20 cellular contexts compared by ENCODE assay signal in the genomic region with DNA sequence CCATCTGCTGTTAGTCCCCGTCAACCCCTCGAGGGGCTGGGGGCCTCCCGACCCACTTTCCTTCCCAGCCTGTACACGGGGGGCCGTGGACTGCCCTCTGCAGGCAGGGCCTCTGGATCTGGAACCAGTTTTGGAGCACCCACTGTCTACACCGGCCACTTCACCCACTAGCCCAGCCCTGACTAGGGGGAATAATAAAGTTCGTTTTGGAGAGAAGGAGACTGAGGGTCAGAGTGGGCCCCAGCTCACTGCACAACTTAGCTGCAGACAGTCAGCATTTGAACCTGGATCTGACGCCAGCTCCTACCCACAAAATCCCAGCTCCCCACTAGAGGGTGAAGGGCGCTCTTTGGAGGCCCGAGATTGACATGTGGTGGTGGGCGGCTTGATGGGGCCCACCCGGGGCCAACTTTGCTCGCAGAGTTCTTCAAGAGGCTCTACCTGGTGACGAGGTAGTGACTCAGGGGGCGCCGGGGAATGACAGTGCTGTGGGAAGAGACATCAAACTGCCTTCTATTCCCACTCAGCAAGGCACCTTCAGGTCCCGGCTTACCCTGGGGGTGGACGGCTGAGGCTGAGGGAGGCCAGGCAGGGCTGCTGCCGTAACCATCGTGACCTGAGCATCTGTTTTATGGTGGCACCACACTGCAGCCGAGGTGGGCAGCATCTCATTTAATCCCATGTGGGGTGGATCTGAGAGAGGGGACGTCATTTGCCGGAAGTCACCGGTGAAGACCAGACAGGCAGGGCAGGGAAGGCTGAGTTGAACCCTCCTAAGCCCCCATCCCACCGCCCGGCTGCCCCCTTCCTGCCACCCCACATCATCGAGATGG. TPM values are rescaled to one million over a fixed set of nuclear protein-coding genes. Genes with fewer than 3 reads are reported as not detected.
"Had no signal": no experiment of that assay in that cellular context is flagged by ENCODE, and none has a peak within 500 bp of the region (broad histone marks: within the 10 kb centered on the region; RNA-seq: fewer than 3 reads in every experiment).

No MANE protein-coding gene starts in this region.

- H3K27ac ChIP-seq: hepatocyte, left lung, psoas muscle, thoracic aorta, upper lobe of right lung had no signal

- H3K9me3 Mint-ChIP-seq: activated CD4-positive, alpha-beta memory T cell treated with anti-CD3 and anti-CD28 coated beads for 36 hours; activated T-helper 2 cell treated with anti-CD3 and anti-CD28 coated beads, Interferon-gamma antibody, Interleukin-2, Interleukin-4, amounts not matched to agents 10 μg/mL and 5 μg/mL and 100 μg/mL, durations not matched to agents 14 hours and 24 hours and 36 hours; naive thymus-derived CD8-positive, alpha-beta T cell; T-helper 1 cell treated with Interleukin-12 subunit alpha and Interleukin-12 subunit beta and Interleukin-4 antibody, amounts not matched to agents 30 μg/mL and 1 μg/mL, for 36 hours had no signal

- ATAC-seq: activated CD8-positive, alpha-beta memory T cell treated with anti-CD3 and anti-CD28 coated beads, Interleukin-2, amount 10 ng/mL, durations not matched to agents 7 days and 5 days; esophagus mucosa; left lung; naive thymus-derived CD8-positive, alpha-beta T cell; psoas muscle; sciatic nerve; upper lobe of right lung had no signal

- H3K4me3 ChIP-seq: hepatocyte, left lung, psoas muscle, thoracic aorta, upper lobe of right lung had no signal

- H3K36me3 Mint-ChIP-seq: activated CD4-positive, alpha-beta memory T cell treated with anti-CD3 and anti-CD28 coated beads for 36 hours; activated CD8-positive, alpha-beta memory T cell treated with anti-CD3 and anti-CD28 coated beads, Interleukin-2, amount 10 ng/mL, durations not matched to agents 7 days and 5 days had no signal

- H3K9me3 ChIP-seq: left lung, psoas muscle, thoracic aorta, upper lobe of right lung had no signal

- H3K4me3 Mint-ChIP-seq: activated CD4-positive, alpha-beta memory T cell treated with anti-CD3 and anti-CD28 coated beads for 36 hours; activated CD8-positive, alpha-beta memory T cell treated with anti-CD3 and anti-CD28 coated beads, Interleukin-2, amount 10 ng/mL, durations not matched to agents 7 days and 5 days; T-helper 1 cell treated with Interleukin-12 subunit alpha and Interleukin-12 subunit beta and Interleukin-4 antibody, amounts not matched to agents 30 μg/mL and 1 μg/mL, for 36 hours had no signal

- DNase-seq: activated CD4-positive, alpha-beta memory T cell treated with anti-CD3 and anti-CD28 coated beads for 36 hours; activated CD8-positive, alpha-beta memory T cell treated with anti-CD3 and anti-CD28 coated beads, Interleukin-2, amount 10 ng/mL, durations not matched to agents 7 days and 5 days; activated naive CD4-positive, alpha-beta T cell treated with anti-CD3 and anti-CD28 coated beads, Interleukin-2, amount 50 U/mL, for 16 hours; activated T-cell treated with anti-CD3 and anti-CD28 coated beads, Interleukin-2, amount 50 U/mL, for 1 hour; left lung; mammary epithelial cell; naive thymus-derived CD8-positive, alpha-beta T cell; psoas muscle; upper lobe of right lung; WERI-Rb-1 had no signal

- H3K27ac Mint-ChIP-seq: activated CD4-positive, alpha-beta memory T cell treated with anti-CD3 and anti-CD28 coated beads for 36 hours; activated CD8-positive, alpha-beta memory T cell treated with anti-CD3 and anti-CD28 coated beads, Interleukin-2, amount 10 ng/mL, durations not matched to agents 7 days and 5 days; activated T-helper 2 cell treated with anti-CD3 and anti-CD28 coated beads, Interferon-gamma antibody, Interleukin-2, Interleukin-4, amounts not matched to agents 10 μg/mL and 5 μg/mL and 100 μg/mL, durations not matched to agents 14 hours and 24 hours and 36 hours; T-helper 1 cell treated with Interleukin-12 subunit alpha and Interleukin-12 subunit beta and Interleukin-4 antibody, amounts not matched to agents 30 μg/mL and 1 μg/mL, for 36 hours had no signal

- H3K36me3 ChIP-seq: left lung, thoracic aorta, upper lobe of right lung, WERI-Rb-1 had no signal

RNA-seq across cellular contexts. Expression of a gene that starts 1.8 kb away (rescaled TPM):
- total RNA-seq: cardiac septum, esophagus mucosa, hepatocyte, mammary epithelial cell, psoas muscle, sciatic nerve, upper lobe of right lung had no signal
- polyA plus RNA-seq: hepatocyte, keratinocyte, mammary epithelial cell had no signal

RNA-seq across cellular contexts. Expression of a gene that starts 24.2 kb away (rescaled TPM):
- total RNA-seq: activated CD4-positive, alpha-beta memory T cell treated with anti-CD3 and anti-CD28 coated beads for 36 hours; hepatocyte; mammary epithelial cell had no signal
- polyA plus RNA-seq: keratinocyte, mammary epithelial cell had no signal

RNA-seq across cellular contexts. Expression of a gene that starts 50.0 kb away (rescaled TPM):
- total RNA-seq: esophagus mucosa, mononuclear cell, omental fat pad, sciatic nerve, thoracic aorta had no signal
- polyA plus RNA-seq: keratinocyte, mammary epithelial cell had no signal
